ENCODE assay signal across 14 cellular contexts in the genomic region with DNA sequence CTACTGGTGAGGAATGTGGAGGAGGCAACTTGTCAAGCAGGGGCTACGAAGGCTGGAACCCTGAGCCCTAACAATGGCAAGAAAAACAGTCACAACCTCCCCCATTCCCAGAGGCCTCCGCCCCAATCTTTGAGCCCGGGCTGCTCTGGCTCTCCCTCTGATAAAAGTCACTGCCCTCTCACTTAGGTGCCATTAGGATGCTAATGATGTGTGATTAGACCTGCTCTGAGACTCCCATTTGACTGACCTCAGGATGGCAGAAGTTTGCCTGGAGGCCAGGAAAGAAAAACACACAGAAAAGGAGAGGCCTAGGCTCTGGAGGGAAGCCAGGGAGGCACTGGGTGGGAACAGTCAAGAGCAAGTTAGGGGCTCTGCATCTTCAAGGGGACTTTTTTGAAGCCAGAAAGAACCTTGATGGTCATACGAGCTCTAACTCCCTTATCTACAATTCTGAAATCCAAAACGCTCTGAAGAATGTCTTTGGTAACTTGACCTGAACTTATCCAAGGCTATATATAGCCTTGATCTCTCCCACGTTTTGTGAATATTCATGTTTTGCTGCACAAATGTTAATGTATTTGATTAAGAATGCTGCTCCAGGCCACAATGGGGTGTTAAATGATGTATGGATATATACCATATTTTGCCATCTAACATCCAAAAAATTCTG.
"Had no signal": no experiment of that assay in that cellular context is flagged by ENCODE, and none has a peak within 500 bp of the region (broad histone marks: within the 10 kb centered on the region; RNA-seq: fewer than 3 reads in every experiment).

No MANE protein-coding gene starts in this region.

- H3K27me3 ChIP-seq: ascending aorta, gastrocnemius medialis, suprapubic skin, upper lobe of left lung had no signal

- H3K27ac ChIP-seq: ascending aorta, gastrocnemius medialis, suprapubic skin, upper lobe of left lung had no signal

- DNase-seq: activated CD4-positive, alpha-beta T cell treated with anti-CD3 and anti-CD28 coated beads, Interleukin-2, amount 50 U/mL, for 4 hours; activated effector memory CD4-positive, alpha-beta T cell treated with anti-CD3 and anti-CD28 coated beads, Interleukin-2, amount 50 U/mL, for 16 hours; activated naive CD8-positive, alpha-beta T cell treated with anti-CD3 and anti-CD28 coated beads, Interleukin-2, amount 10 ng/mL, durations not matched to agents 7 days and 5 days; activated T-cell treated with anti-CD3 and anti-CD28 coated beads, Interleukin-2, amount 50 U/mL, for 24 hours; effector CD4-positive, alpha-beta T cell; gastrocnemius medialis; left ventricle myocardium superior; mesenchymal stem cell; stimulated activated CD4-positive, alpha-beta T cell treated with anti-CD3 and anti-CD28 coated beads, Interleukin-2, amount 100 ng/mL, for 48 hours; stimulated activated naive CD4-positive, alpha-beta T cell treated with Interleukin-2 at 50 U/mL for 16 hours; T-helper 2 cell; upper lobe of left lung had no signal

- H3K4me1 ChIP-seq: upper lobe of left lung had no signal

- H3K36me3 ChIP-seq: ascending aorta, gastrocnemius medialis, suprapubic skin, upper lobe of left lung had no signal

- ATAC-seq: gastrocnemius medialis, left ventricle myocardium superior had no signal

- H3K4me3 ChIP-seq: ascending aorta, gastrocnemius medialis, suprapubic skin, upper lobe of left lung had no signal
